In the genomic region with DNA sequence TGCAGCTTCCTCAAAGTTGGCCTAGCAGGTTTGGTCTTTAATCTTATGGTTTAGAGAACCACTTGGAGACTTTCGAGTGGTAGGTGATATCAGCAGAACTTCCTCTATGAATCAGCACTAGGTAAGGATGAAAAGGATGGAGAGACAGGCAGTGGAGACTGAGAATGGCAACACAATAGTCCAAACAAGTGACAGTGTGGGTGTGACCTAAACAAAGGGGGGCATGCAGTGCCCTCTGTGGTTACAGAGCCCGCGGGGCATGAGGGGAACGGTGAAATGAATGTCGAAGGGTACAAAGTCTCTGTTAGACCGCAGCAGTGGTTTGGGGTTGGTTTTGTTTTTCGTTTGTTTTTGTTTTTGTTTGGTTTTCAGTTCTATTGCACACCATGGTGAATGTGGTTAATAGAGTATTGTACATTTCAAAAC, we compare ENCODE assay signal across 14 cellular contexts.
DNase-seq lines count a peak whose midpoint lies in the region; ATAC-seq lines count a peak whose summit lies in the region.
"Had no signal": no experiment of that assay in that cellular context is flagged by ENCODE, and none has a peak within 500 bp of the region (broad histone marks: within the 10 kb centered on the region; RNA-seq: fewer than 3 reads in every experiment).

No MANE protein-coding gene starts in this region.

- no peak overlapping the region for H3K4me3 Mint-ChIP-seq in central memory CD8-positive, alpha-beta T cell
- no peak overlapping the region for H3K4me3 Mint-ChIP-seq in naive thymus-derived CD8-positive, alpha-beta T cell

- H3K4me1 Mint-ChIP-seq in central memory CD8-positive, alpha-beta T cell = peaks cover 6% of the 10 kb centered on the region
- H3K4me1 Mint-ChIP-seq in naive thymus-derived CD8-positive, alpha-beta T cell = peaks cover 0 to 11% (median 0%) of the 10 kb centered on the region in 4 donors
- H3K4me1 Mint-ChIP-seq: activated naive CD4-positive, alpha-beta T cell treated with anti-CD3 and anti-CD28 coated beads, Interleukin-2, amount 50 U/mL, for 24 hours had no signal

- peak overlapping the region; percentile 44 for H3K27ac Mint-ChIP-seq in central memory CD8-positive, alpha-beta T cell (ENCODE audit: low read depth)
- no peak overlapping the region for H3K27ac Mint-ChIP-seq in naive thymus-derived CD8-positive, alpha-beta T cell
- H3K27ac Mint-ChIP-seq: activated naive CD4-positive, alpha-beta T cell treated with anti-CD3 and anti-CD28 coated beads, Interleukin-2, amount 50 U/mL, for 24 hours had no signal

- ATAC-seq in GM18520 (IDR thresholded peaks at IDR 0.05; ENCODE audit: unreplicated experiment) = peak; percentile 91
- ATAC-seq in GM21447 (IDR thresholded peaks at IDR 0.05; ENCODE audit: unreplicated experiment) = peak; percentile 87
- ATAC-seq in HG03060 (IDR thresholded peaks at IDR 0.05; ENCODE audit: low read depth, unreplicated experiment) = peak; percentile 80
- ATAC-seq in central memory CD8-positive, alpha-beta T cell (replicated peaks; ENCODE audit: extremely low read depth, poor library complexity, severe bottlenecking) = peak; percentile 40
- ATAC-seq in naive thymus-derived CD8-positive, alpha-beta T cell = no peak
- no peak for ATAC-seq in HG03025 (IDR thresholded peaks at IDR 0.05; ENCODE audit: low FRiP score, unreplicated experiment)
- ATAC-seq: gastrocnemius medialis had no signal

- DNase-seq in central memory CD8-positive, alpha-beta T cell (ENCODE audit: low spot score in 2 of 2) = no peak
- no peak for DNase-seq in naive thymus-derived CD8-positive, alpha-beta T cell
- DNase-seq in kidney tubule cell (ENCODE audit: low spot score) (no peak), NCI-H748 (lab: John Stamatoyannopoulos, UW; ENCODE audit: unreplicated experiment) (no peak)
- DNase-seq: activated CD4-positive, alpha-beta T cell treated with anti-CD3 and anti-CD28 coated beads, Interleukin-2, amount 50 U/mL, for 48 hours; dermis blood vessel endothelial cell; gastrocnemius medialis; left ventricle myocardium inferior; NCI-H1105 had no signal

- no peaks in the 10 kb centered on the region for H3K27me3 Mint-ChIP-seq in central memory CD8-positive, alpha-beta T cell
- H3K27me3 Mint-ChIP-seq in naive thymus-derived CD8-positive, alpha-beta T cell = peaks cover 0 to 34% (median 1%) of the 10 kb centered on the region in 5 donors
- H3K27me3 Mint-ChIP-seq: activated naive CD4-positive, alpha-beta T cell treated with anti-CD3 and anti-CD28 coated beads, Interleukin-2, amount 50 U/mL, for 24 hours had no signal

- POLR2A ChIA-PET in naive thymus-derived CD8-positive, alpha-beta T cell (lab: Charles Lee) = no interaction called here

- H3K9me3 Mint-ChIP-seq in central memory CD8-positive, alpha-beta T cell = peaks cover 34% of the 10 kb centered on the region
- H3K9me3 Mint-ChIP-seq in naive thymus-derived CD8-positive, alpha-beta T cell = peaks cover 0 to 19% (median 0%) of the 10 kb centered on the region in 9 donors
- H3K9me3 Mint-ChIP-seq: activated naive CD4-positive, alpha-beta T cell treated with anti-CD3 and anti-CD28 coated beads, Interleukin-2, amount 50 U/mL, for 24 hours had no signal

- H3K36me3 Mint-ChIP-seq in central memory CD8-positive, alpha-beta T cell (ENCODE audit: insufficient read depth) = no peaks in the 10 kb centered on the region
- no peaks in the 10 kb centered on the region for H3K36me3 Mint-ChIP-seq in naive thymus-derived CD8-positive, alpha-beta T cell
- H3K36me3 Mint-ChIP-seq: activated naive CD4-positive, alpha-beta T cell treated with anti-CD3 and anti-CD28 coated beads, Interleukin-2, amount 50 U/mL, for 24 hours had no signal

Comparison
In these comparisons a context has a peak if more than half of its experiments do, and no peak if none do; other contexts are left out.
1. ATAC-seq: peak in GM18520 (single experiment), GM21447 (single experiment), HG03060 (single experiment) and central memory CD8-positive, alpha-beta T cell (single experiment); none in naive thymus-derived CD8-positive, alpha-beta T cell (0 of 2) and HG03025 (single experiment).